ENCODE assay signal across 18 cellular contexts in the genomic region with DNA sequence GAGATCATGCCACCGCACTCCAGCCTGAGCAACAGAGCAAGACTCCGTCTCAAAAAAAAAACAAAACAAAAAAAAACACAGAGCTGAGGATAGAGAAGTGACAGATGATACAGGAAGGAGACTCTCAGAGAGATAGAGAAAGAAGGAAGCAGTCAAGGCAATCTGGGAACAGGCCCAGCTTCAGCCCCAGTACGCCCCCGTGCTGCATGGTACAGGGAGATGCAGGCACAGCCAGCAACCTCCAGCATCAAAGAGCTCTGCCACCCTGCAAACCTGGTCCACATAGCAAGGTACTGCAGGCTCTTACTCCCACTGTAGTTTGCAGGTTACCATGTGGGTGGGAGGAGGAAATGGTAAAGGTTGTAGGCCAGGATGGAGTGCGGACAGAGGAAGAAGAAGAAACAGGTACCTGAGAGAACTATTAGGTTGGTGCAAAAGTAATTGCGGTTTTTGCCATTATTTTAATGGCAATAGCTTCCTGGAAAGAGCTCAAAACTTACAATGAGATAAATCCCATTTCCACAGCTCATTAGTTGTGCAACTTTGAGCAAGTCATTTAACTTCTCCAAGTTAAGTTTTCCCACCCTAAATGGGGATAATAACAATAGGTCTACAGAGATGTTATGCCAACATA.
"Had no signal": no experiment of that assay in that cellular context is flagged by ENCODE, and none has a peak within 500 bp of the region (broad histone marks: within the 10 kb centered on the region; RNA-seq: fewer than 3 reads in every experiment).

No MANE protein-coding gene starts in this region.

- DNase-seq: IMR-90, Kasumi-1, MM.1S, NCI-H1092 treated with DMSO at 0.1 percent for 48 hours, NCI-H1436, NCI-H187, NCI-H2029, NCI-H2081 treated with DMSO at 0.1 percent for 48 hours, NCI-H2171, NCI-H226, NCI-H446, NCI-H510A, NCI-H524 treated with DMSO at 0.1 percent for 48 hours, NCI-H69, NCI-H774, Right ventricle myocardium superior, RPMI8226, SIG-M5 had no signal
